1 cellular context compared by ENCODE assay signal in genomic region chr5:115657883-115658233, GRCh38.
TF ChIP-seq lines count a peak whose summit lies in the region.

No MANE protein-coding gene starts in this region.

TF ChIP-seq in WTC11, 78 proteins besides CTCF, POLR2A, EP300 and RAD21 (continued from another document):
- no peak for TF ChIP-seq USF2 (CRISPR knock-in tag; IDR thresholded peaks at IDR 0.05)
- no peak for TF ChIP-seq ZNF219 (CRISPR knock-in tag; IDR thresholded peaks at IDR 0.05; ENCODE audit: borderline replicate concordance)
- TF ChIP-seq AFF4 (CRISPR knock-in tag; IDR thresholded peaks at IDR 0.05; ENCODE audit: borderline replicate concordance) = no peak
- no peak for TF ChIP-seq EMX1 (CRISPR knock-in tag; IDR thresholded peaks at IDR 0.05)
- no peak for TF ChIP-seq GTF2I (CRISPR knock-in tag; conservative IDR thresholded peaks at IDR 0.05)
- TF ChIP-seq STAT6 (CRISPR knock-in tag; conservative IDR thresholded peaks at IDR 0.05; ENCODE audit: low read depth) = no peak
- no peak for TF ChIP-seq JUN (CRISPR knock-in tag; IDR thresholded peaks at IDR 0.05)
- no peak for TF ChIP-seq FOXK1 (CRISPR knock-in tag; IDR thresholded peaks at IDR 0.05)
